ENCODE assay signal across 8 cellular contexts in genomic region chr4:52051615-52052474, GRCh38. TPM values are rescaled to one million over a fixed set of nuclear protein-coding genes. Genes with fewer than 3 reads are reported as not detected.
A peak's percentile ranks its signal among the peaks of the same experiment; 100 is the strongest.
DNase-seq lines count a peak whose midpoint lies in the region; FAIRE-seq and TF ChIP-seq lines count a peak whose summit lies in the region.

No MANE protein-coding gene starts in this region.

- peak overlapping the region; percentile 67 for H3K4me3 ChIP-seq in HFF-Myc (replicated peaks; ENCODE audit: low read depth, low read length)
- H3K4me3 ChIP-seq in astrocyte (ENCODE audit: insufficient read depth, low read depth, low read length) = peak overlapping the region; percentile 82

- peak; percentile 69 for FAIRE-seq in astrocyte (lab: Jason Lieb, UNC)

- peak overlapping the region; percentile 100 for H3K4me2 ChIP-seq in astrocyte (ENCODE audit: low read length)

- peak overlapping the region; percentile 96 for H2AFZ ChIP-seq in astrocyte (ENCODE audit: low read depth, low read length)

- no peaks in the 10 kb centered on the region for H3K79me2 ChIP-seq in astrocyte (ENCODE audit: insufficient read depth, low read length)

- peaks cover 15% of the 10 kb centered on the region for H3K4me1 Mint-ChIP-seq in activated naive CD4-positive, alpha-beta T cell treated with anti-CD3 and anti-CD28 coated beads for 36 hours (ENCODE audit: low read depth)
- H3K4me1 Mint-ChIP-seq in astrocyte (ENCODE audit: low read depth, unreplicated experiment) = peaks cover 14% of the 10 kb centered on the region

- H3K9me3 ChIP-seq in astrocyte (ENCODE audit: insufficient read depth, low read depth, low read length) = no peaks in the 10 kb centered on the region

- H3K9ac ChIP-seq in astrocyte (ENCODE audit: low read length) = peak overlapping the region; percentile 86

- no peaks in the 10 kb centered on the region for H3K9me3 Mint-ChIP-seq in activated naive CD4-positive, alpha-beta T cell treated with anti-CD3 and anti-CD28 coated beads for 36 hours
- H3K9me3 Mint-ChIP-seq in astrocyte (ENCODE audit: unreplicated experiment) = peaks cover 2% of the 10 kb centered on the region

- H3K36me3 ChIP-seq in astrocyte (ENCODE audit: insufficient read depth, low read length) = no peaks in the 10 kb centered on the region

- CTCF ChIA-PET in activated naive CD4-positive, alpha-beta T cell treated with anti-CD3 and anti-CD28 coated beads for 36 hours (lab: Charles Lee) = interaction anchor here (0.7 kb wide), 1 partner anchor 1023 kb away, joined by 4 read pairs; no protein-coding TSS in a partner anchor

- H3K36me3 Mint-ChIP-seq in activated naive CD4-positive, alpha-beta T cell treated with anti-CD3 and anti-CD28 coated beads for 36 hours (ENCODE audit: low read depth) = no peaks in the 10 kb centered on the region
- H3K36me3 Mint-ChIP-seq in astrocyte (ENCODE audit: low read depth, unreplicated experiment) = no peaks in the 10 kb centered on the region

- DNase-seq in activated naive CD4-positive, alpha-beta T cell treated with anti-CD3 and anti-CD28 coated beads for 36 hours = peak; percentile 16
- DNase-seq in activated naive CD4-positive, alpha-beta T cell treated with Interleukin-2 at 50 U/mL for 16 hours = no peak
- DNase-seq in HFF-Myc (ENCODE audit: extremely low read depth, low read depth) (peak; percentile 73), NCI-H2107 treated with DMSO at 0.1 percent for 48 hours (lab: John Stamatoyannopoulos, UW; ENCODE audit: unreplicated experiment) (peak; percentile 25), astrocyte (ENCODE audit: low read depth) (peak; percentile 88), hepatic stellate cell (ENCODE audit: low spot score) (peak; percentile 61), renal cortical epithelial cell (ENCODE audit: low read depth) (peak; percentile 75), putamen (ENCODE audit: low spot score) (no peak)

- no peak for TF ChIP-seq CTCF in HFF-Myc (IDR thresholded peaks at IDR 0.05; ENCODE audit: low read depth, low read length, missing control alignments)
- TF ChIP-seq CTCF in astrocyte (IDR thresholded peaks at IDR 0.05; ENCODE audit: insufficient read depth, low read depth, low read length) = no peak

- H3K27me3 Mint-ChIP-seq in activated naive CD4-positive, alpha-beta T cell treated with anti-CD3 and anti-CD28 coated beads for 36 hours (ENCODE audit: low read depth) = peaks cover 68% of the 10 kb centered on the region
- no peaks in the 10 kb centered on the region for H3K27me3 Mint-ChIP-seq in astrocyte (ENCODE audit: low read depth, unreplicated experiment)

- H4K20me1 ChIP-seq in astrocyte (ENCODE audit: insufficient read depth, low read length) = no peaks in the 10 kb centered on the region

- H3K27me3 ChIP-seq in astrocyte (ENCODE audit: insufficient read depth, low read length) = no peaks in the 10 kb centered on the region

- no peak overlapping the region for H3K27ac Mint-ChIP-seq in activated naive CD4-positive, alpha-beta T cell treated with anti-CD3 and anti-CD28 coated beads for 36 hours
- peak overlapping the region; percentile 95 for H3K27ac Mint-ChIP-seq in astrocyte (ENCODE audit: unreplicated experiment)

- peak overlapping the region; percentile 76 for H3K27ac ChIP-seq in astrocyte (ENCODE audit: low read depth, low read length)

- intact Hi-C loops in activated naive CD4-positive, alpha-beta T cell treated with anti-CD3 and anti-CD28 coated beads for 36 hours (cut with micrococcal nuclease) = no loop called here

- peaks cover 7% of the 10 kb centered on the region for H3K4me1 ChIP-seq in astrocyte (ENCODE audit: insufficient read depth, low read length)

- peak overlapping the region; percentile 61 for H3K4me3 Mint-ChIP-seq in activated naive CD4-positive, alpha-beta T cell treated with anti-CD3 and anti-CD28 coated beads for 36 hours
- peak overlapping the region; percentile 95 for H3K4me3 Mint-ChIP-seq in astrocyte (ENCODE audit: unreplicated experiment)

RNA-seq across cellular contexts. Expression of gene SPATA18, which starts 0.7 kb away (rescaled TPM):
- total RNA-seq in activated naive CD4-positive, alpha-beta T cell treated with anti-CD3 and anti-CD28 coated beads for 36 hours = under 1 TPM in 1 of 2 experiments, not detected in 1; 0.40 TPM
- total RNA-seq in astrocyte (19.0 and 20.7 TPM in 2 replicates), renal cortical epithelial cell (7.3 and 20.8 TPM in 2 replicates)

RNA-seq across cellular contexts. Expression of gene SGCB, which starts 13.7 kb away (rescaled TPM):
- total RNA-seq in activated naive CD4-positive, alpha-beta T cell treated with anti-CD3 and anti-CD28 coated beads for 36 hours = 1 to 10 TPM; 7.9 to 8.5 TPM
- total RNA-seq in astrocyte = 75.6 and 81.1 TPM in 2 replicates
- total RNA-seq in renal cortical epithelial cell = 15.3 and 38.9 TPM in 2 replicates

RNA-seq across cellular contexts. Expression of gene LRRC66, which starts 31.7 kb away (rescaled TPM):
- total RNA-seq in activated naive CD4-positive, alpha-beta T cell treated with anti-CD3 and anti-CD28 coated beads for 36 hours = not detected
- total RNA-seq in astrocyte (0.32 and 0.50 TPM in 2 replicates), renal cortical epithelial cell (0.55 TPM in 1 of 2 replicates, not detected in the other)

Comparison
In these comparisons a context has a peak if more than half of its experiments do, and no peak if none do; other contexts are left out.
1. DNase-seq: peak in activated naive CD4-positive, alpha-beta T cell treated with anti-CD3 and anti-CD28 coated beads for 36 hours (single experiment), HFF-Myc (single experiment), NCI-H2107 treated with DMSO at 0.1 percent for 48 hours (single experiment), astrocyte (single experiment), hepatic stellate cell (single experiment) and renal cortical epithelial cell (single experiment); none in activated naive CD4-positive, alpha-beta T cell treated with Interleukin-2 at 50 U/mL for 16 hours (single experiment) and putamen (single experiment).